Comparison of ENCODE assay signal across 8 cellular contexts in the genomic region with DNA sequence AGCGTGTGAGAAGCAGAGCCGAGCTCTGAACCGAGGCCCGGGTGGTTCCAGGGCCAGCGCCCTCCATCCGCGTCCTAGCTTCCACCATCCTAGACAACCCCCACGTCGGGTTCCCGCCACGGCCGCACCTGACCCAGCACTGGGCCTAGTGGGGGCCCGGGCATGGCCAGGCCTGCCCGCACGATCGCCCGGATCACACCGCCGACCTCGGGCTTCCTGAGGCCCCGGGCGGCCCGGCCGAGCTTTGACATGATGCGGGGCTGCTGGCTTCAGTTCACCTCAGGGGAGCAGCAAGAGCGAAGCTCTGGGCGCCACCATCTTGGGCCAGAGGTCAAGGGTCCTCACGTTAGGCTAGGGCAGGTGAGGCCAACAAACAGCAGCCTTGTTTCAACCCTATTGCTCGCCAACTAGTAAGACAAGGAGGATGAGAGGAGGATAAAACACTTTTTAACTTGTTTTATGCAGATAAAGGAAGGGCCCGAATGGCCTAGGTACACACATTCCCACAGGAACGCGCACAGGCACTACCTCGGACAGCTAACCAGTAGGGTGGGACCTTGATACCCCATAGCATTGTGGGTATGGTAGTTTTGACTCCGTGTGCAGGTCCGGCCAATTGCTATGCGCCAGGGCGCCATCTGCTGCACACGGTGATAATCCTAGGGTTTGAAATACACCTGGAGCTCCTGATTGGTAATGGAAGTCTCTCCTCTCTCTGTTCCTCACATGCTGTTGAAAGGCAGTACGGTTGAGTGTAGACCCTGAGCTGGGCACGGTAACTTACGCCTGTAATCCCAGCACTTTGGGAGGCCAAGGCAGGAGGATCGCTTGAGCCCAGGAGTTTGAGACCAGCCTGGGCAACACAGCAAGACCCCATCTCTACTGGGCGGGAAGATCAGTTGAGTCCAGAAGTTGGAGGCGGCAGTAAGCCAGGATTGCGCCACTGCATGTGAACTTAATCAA. TPM values are rescaled to one million over a fixed set of nuclear protein-coding genes. Genes with fewer than 3 reads are reported as not detected.
DNase-seq lines count a peak whose midpoint lies in the region; ATAC-seq and TF ChIP-seq lines count a peak whose summit lies in the region.

Gene MRPL11, minus strand, starts transcription at position 345 of the 963 bp plus-strand sequence. Its CDS starts 94 bp downstream, at position 251.

- DNase-seq in BJ (ENCODE audit: low read depth) (peak; percentile 61), GM19238 (ENCODE audit: insufficient read length, low spot score) (peak; percentile 93), NCI-H524 treated with DMSO at 0.1 percent for 48 hours (lab: John Stamatoyannopoulos, UW) (peak; percentile 74), coronary artery (ENCODE audit: low spot score) (peak; percentile 84), left kidney (ENCODE audit: low read depth, low spot score) (peak; percentile 98)
- DNase-seq in activated CD4-positive, alpha-beta T cell treated with anti-CD3 and anti-CD28 coated beads for 48 hours: peak; percentile 94
- peak; percentile 84 for DNase-seq in stimulated activated CD4-positive, alpha-beta T cell treated with anti-CD3 and anti-CD28 coated beads, Interleukin-2, amount 100 ng/mL, for 4 hours (ENCODE audit: low read depth)

- peaks cover 8% of the 10 kb centered on the region for H3K36me3 ChIP-seq in BJ (ENCODE audit: control insufficient read depth, insufficient read depth, low read length)

- TF ChIP-seq CTCF in BJ (IDR thresholded peaks at IDR 0.05; ENCODE audit: insufficient read depth, low read depth, low read length) (peak; percentile 78), coronary artery (IDR thresholded peaks at IDR 0.05) (peak; percentile 58)

- H3K27ac ChIP-seq in coronary artery: peak within 1 kb of the TSS; percentile 76 to 80

- POLR2A ChIA-PET in BJ (lab: Charles Lee): no interaction called here

- peak; percentile 87 for ATAC-seq in HG03457 (IDR thresholded peaks at IDR 0.05; ENCODE audit: unreplicated experiment)

- H3K27me3 ChIP-seq in BJ (ENCODE audit: control insufficient read depth, insufficient read depth, low read length): no peaks in the 10 kb centered on the region

- CTCF ChIA-PET in BJ (lab: Yijun Ruan, JAX): interaction anchor here (0.7 to 2.9 kb wide), 24 partner anchors 8 to 1018 kb away, joined by 3 to 38 read pairs (median 4); partner anchors contain the start of genes BRMS1 and PELI3

- H3K4me3 ChIP-seq in BJ (ENCODE audit: low read depth, low read length) (peak within 1 kb of the TSS; percentile 75), coronary artery (peak within 1 kb of the TSS; percentile 80)

RNA-seq across cellular contexts. Expression of gene MRPL11, which starts in this region (rescaled TPM):
- 52.7 and 54.5 TPM in 2 replicates for polyA plus RNA-seq in BJ (2011; rRNA removed)
- 11.8 and 17.9 TPM in 2 replicates for polyA minus RNA-seq in BJ (2011; rRNA and poly(A)+ RNA removed)

Comparison
In these comparisons a context has a peak if more than half of its experiments do, and no peak if none do; other contexts are left out.
1. Peak in every context shown above with its lines: DNase-seq, ATAC-seq, H3K4me3 ChIP-seq and H3K27ac ChIP-seq.